In the genomic region with DNA sequence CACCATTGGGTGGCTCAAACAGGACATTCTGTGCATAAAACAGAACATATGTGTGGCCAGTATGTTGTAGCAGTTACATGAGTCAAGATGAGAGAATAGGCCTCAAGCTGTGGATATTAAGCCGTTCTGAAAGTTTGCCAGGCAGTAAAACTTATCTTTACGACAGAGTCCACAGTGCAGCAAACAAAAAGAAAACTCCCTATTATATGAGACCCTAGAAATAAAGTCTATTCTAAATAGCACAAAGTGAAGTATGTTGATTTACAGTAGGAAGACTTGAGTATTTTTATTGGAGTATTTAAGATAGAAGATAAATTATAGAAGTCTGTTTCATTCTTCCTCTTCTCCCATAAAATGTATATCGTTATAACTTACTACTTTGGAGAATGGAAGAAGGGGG, we compare ENCODE assay signal across 1 cellular context.
TF ChIP-seq lines count a peak whose summit lies in the region.

No MANE protein-coding gene starts in this region.

TF ChIP-seq in HEK293, 187 proteins besides CTCF, POLR2A, EP300 and RAD21 (continued from another document):
- TF ChIP-seq, protein P1, sequence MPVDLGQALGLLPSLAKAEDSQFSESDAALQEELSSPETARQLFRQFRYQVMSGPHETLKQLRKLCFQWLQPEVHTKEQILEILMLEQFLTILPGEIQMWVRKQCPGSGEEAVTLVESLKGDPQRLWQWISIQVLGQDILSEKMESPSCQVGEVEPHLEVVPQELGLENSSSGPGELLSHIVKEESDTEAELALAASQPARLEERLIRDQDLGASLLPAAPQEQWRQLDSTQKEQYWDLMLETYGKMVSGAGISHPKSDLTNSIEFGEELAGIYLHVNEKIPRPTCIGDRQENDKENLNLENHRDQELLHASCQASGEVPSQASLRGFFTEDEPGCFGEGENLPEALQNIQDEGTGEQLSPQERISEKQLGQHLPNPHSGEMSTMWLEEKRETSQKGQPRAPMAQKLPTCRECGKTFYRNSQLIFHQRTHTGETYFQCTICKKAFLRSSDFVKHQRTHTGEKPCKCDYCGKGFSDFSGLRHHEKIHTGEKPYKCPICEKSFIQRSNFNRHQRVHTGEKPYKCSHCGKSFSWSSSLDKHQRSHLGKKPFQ (tag by site-specific recombination; IDR thresholded peaks at IDR 0.05) = peak; percentile 68
- TF ChIP-seq ZBTB48 (tag by site-specific recombination; IDR thresholded peaks at IDR 0.05) (no peak), FEZF1 (tag by site-specific recombination; IDR thresholded peaks at IDR 0.05) (peak; percentile 94), ZNF580 (tag by site-specific recombination; IDR thresholded peaks at IDR 0.05) (peak; percentile 93), ZNF791 (tag by site-specific recombination; IDR thresholded peaks at IDR 0.05) (no peak), ZNF561 (tag by site-specific recombination; IDR thresholded peaks at IDR 0.05; ENCODE audit: borderline replicate concordance) (peak; percentile 75; the same call in 1 of the 2 replicates), ZNF423 (tag by site-specific recombination; IDR thresholded peaks at IDR 0.05) (peak; percentile 28; the same call in 1 of the 2 replicates), PRDM4 (tag by site-specific recombination; IDR thresholded peaks at IDR 0.05) (peak; percentile 95), OVOL3 (tag by site-specific recombination; IDR thresholded peaks at IDR 0.05) (peak; percentile 91), OSR2 (tag by site-specific recombination; IDR thresholded peaks at IDR 0.05) (peak; percentile 87), ZNF155 (tag by site-specific recombination; IDR thresholded peaks at IDR 0.05) (no peak), GLIS1 (tag by site-specific recombination; IDR thresholded peaks at IDR 0.05) (peak; percentile 50; the same call in 1 of the 2 replicates), ZNF76 (tag by site-specific recombination; IDR thresholded peaks at IDR 0.05; ENCODE audit: borderline replicate concordance, low read depth) (no peak), KLF7 (tag by site-specific recombination; IDR thresholded peaks at IDR 0.05; ENCODE audit: borderline replicate concordance) (peak; percentile 65; the same call in 1 of the 2 replicates), PRDM6 (tag by site-specific recombination; IDR thresholded peaks at IDR 0.05) (peak; percentile 98), MZF1 (tag by site-specific recombination; IDR thresholded peaks at IDR 0.05; ENCODE audit: borderline replicate concordance) (peak; percentile 77; the same call in 1 of the 2 replicates), ZNF311 (tag by site-specific recombination; IDR thresholded peaks at IDR 0.05; ENCODE audit: borderline replicate concordance) (no peak), ATF2 (tag by site-specific recombination; IDR thresholded peaks at IDR 0.05; ENCODE audit: low read depth) (no peak), HOXD13 (CRISPR knock-in tag; IDR thresholded peaks at IDR 0.05; ENCODE audit: borderline replicate concordance) (0 out of 2 replicates have a peak, but pooled peaks have one; percentile 48), WT1 (tag by site-specific recombination; IDR thresholded peaks at IDR 0.05) (peak; percentile 85), ZSCAN30 (tag by site-specific recombination; IDR thresholded peaks at IDR 0.05) (peak; percentile 94; the same call in 1 of the 2 replicates), ZXDB (tag by site-specific recombination; IDR thresholded peaks at IDR 0.05) (peak; percentile 90), ZNF426 (tag by site-specific recombination; IDR thresholded peaks at IDR 0.05) (no peak), GLI2 (tag by site-specific recombination; IDR thresholded peaks at IDR 0.05; ENCODE audit: borderline replicate concordance, low read depth) (0 out of 2 replicates have a peak, but pooled peaks have one; percentile 40), IKZF3 (tag by site-specific recombination; IDR thresholded peaks at IDR 0.05) (peak; percentile 80), ZNF2 (tag by site-specific recombination; IDR thresholded peaks at IDR 0.05) (0 out of 2 replicates have a peak, but pooled peaks have one; percentile 28), SALL2 (tag by site-specific recombination; IDR thresholded peaks at IDR 0.05; ENCODE audit: borderline replicate concordance) (no peak), ZBTB8A (tag by site-specific recombination; IDR thresholded peaks at IDR 0.05) (peak; percentile 31; the same call in 1 of the 2 replicates), ZEB2 (tag by site-specific recombination; IDR thresholded peaks at IDR 0.05) (peak; percentile 65), YY1 (tag by site-specific recombination; IDR thresholded peaks at IDR 0.05) (peak; percentile 25; the same call in 1 of the 2 replicates), ZNF132 (tag by site-specific recombination; IDR thresholded peaks at IDR 0.05; ENCODE audit: borderline replicate concordance) (no peak), ZBTB44 (tag by site-specific recombination; IDR thresholded peaks at IDR 0.05) (peak; percentile 48; the same call in 1 of the 2 replicates), ZNF610 (tag by site-specific recombination; IDR thresholded peaks at IDR 0.05; ENCODE audit: borderline replicate concordance) (peak; percentile 68; the same call in 1 of the 2 replicates), ZNF843 (tag by site-specific recombination; IDR thresholded peaks at IDR 0.05) (peak; percentile 99), SETDB1 (IDR thresholded peaks at IDR 0.05; ENCODE audit: insufficient read length, low read length) (no peak), ZNF624 (tag by site-specific recombination; IDR thresholded peaks at IDR 0.05) (no peak), ZIC2 (tag by site-specific recombination; IDR thresholded peaks at IDR 0.05) (peak; percentile 24), BCL6B (tag by site-specific recombination; IDR thresholded peaks at IDR 0.05) (0 out of 2 replicates have a peak, but pooled peaks have one; percentile 6), BCL11B (tag by site-specific recombination; IDR thresholded peaks at IDR 0.05; ENCODE audit: low read depth) (peak; percentile 92), ZNF514 (tag by site-specific recombination; IDR thresholded peaks at IDR 0.05) (no peak)
- TF ChIP-seq, protein P2, sequence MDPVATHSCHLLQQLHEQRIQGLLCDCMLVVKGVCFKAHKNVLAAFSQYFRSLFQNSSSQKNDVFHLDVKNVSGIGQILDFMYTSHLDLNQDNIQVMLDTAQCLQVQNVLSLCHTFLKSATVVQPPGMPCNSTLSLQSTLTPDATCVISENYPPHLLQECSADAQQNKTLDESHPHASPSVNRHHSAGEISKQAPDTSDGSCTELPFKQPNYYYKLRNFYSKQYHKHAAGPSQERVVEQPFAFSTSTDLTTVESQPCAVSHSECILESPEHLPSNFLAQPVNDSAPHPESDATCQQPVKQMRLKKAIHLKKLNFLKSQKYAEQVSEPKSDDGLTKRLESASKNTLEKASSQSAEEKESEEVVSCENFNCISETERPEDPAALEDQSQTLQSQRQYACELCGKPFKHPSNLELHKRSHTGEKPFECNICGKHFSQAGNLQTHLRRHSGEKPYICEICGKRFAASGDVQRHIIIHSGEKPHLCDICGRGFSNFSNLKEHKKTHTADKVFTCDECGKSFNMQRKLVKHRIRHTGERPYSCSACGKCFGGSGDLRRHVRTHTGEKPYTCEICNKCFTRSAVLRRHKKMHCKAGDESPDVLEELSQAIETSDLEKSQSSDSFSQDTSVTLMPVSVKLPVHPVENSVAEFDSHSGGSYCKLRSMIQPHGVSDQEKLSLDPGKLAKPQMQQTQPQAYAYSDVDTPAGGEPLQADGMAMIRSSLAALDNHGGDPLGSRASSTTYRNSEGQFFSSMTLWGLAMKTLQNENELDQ (tag by site-specific recombination; IDR thresholded peaks at IDR 0.05; ENCODE audit: low read depth) = no peak
- TF ChIP-seq, protein P3, sequence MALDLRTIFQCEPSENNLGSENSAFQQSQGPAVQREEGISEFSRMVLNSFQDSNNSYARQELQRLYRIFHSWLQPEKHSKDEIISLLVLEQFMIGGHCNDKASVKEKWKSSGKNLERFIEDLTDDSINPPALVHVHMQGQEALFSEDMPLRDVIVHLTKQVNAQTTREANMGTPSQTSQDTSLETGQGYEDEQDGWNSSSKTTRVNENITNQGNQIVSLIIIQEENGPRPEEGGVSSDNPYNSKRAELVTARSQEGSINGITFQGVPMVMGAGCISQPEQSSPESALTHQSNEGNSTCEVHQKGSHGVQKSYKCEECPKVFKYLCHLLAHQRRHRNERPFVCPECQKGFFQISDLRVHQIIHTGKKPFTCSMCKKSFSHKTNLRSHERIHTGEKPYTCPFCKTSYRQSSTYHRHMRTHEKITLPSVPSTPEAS (tag by site-specific recombination; IDR thresholded peaks at IDR 0.05) = no peak
- TF ChIP-seq, protein P4, sequence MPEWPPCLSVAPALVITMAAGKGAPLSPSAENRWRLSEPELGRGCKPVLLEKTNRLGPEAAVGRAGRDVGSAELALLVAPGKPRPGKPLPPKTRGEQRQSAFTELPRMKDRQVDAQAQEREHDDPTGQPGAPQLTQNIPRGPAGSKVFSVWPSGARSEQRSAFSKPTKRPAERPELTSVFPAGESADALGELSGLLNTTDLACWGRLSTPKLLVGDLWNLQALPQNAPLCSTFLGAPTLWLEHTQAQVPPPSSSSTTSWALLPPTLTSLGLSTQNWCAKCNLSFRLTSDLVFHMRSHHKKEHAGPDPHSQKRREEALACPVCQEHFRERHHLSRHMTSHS (tag by site-specific recombination; IDR thresholded peaks at IDR 0.05) = 0 out of 2 replicates have a peak, but pooled peaks have one; percentile 56
